ENCODE assay signal across 17 cellular contexts in genomic region chr3:36373084-36373483, GRCh38. TPM values are rescaled to one million over a fixed set of nuclear protein-coding genes. Genes with fewer than 3 reads are reported as not detected.
DNase-seq lines count a peak whose midpoint lies in the region; ATAC-seq, FAIRE-seq and TF ChIP-seq lines count a peak whose summit lies in the region.
"Had no signal": no experiment of that assay in that cellular context is flagged by ENCODE, and none has a peak within 500 bp of the region (broad histone marks: within the 10 kb centered on the region; RNA-seq: fewer than 3 reads in every experiment).

No MANE protein-coding gene starts in this region.

- ATAC-seq in foreskin keratinocyte, result peak; percentile 84
- ATAC-seq: heart left ventricle had no signal

- no peak for TF ChIP-seq POLR2A in thyroid gland (IDR thresholded peaks at IDR 0.05)

- H3K9me3 Mint-ChIP-seq in astrocyte (ENCODE audit: unreplicated experiment), result no peaks in the 10 kb centered on the region
- no peaks in the 10 kb centered on the region for H3K9me3 Mint-ChIP-seq in activated T-cell treated with anti-CD3 and anti-CD28 coated beads, Interleukin-2, amount 50 U/mL, for 24 hours
- H3K9me3 Mint-ChIP-seq: neural crest cell had no signal

- peak; percentile 9 for DNase-seq in HS-5 (ENCODE audit: low read depth)
- DNase-seq in astrocyte (ENCODE audit: low read depth), result peak; percentile 95
- peak; percentile 34 to 74 for DNase-seq in foreskin keratinocyte
- no peak for DNase-seq in thyroid gland
- DNase-seq in NCI-H2227 (lab: John Stamatoyannopoulos, UW; ENCODE audit: unreplicated experiment), result no peak
- DNase-seq in NCI-H2171 (lab: John Stamatoyannopoulos, UW), result no peak
- DNase-seq in activated T-cell treated with anti-CD3 and anti-CD28 coated beads, Interleukin-2, amount 50 U/mL, for 24 hours, result no peak
- DNase-seq in activated T-cell treated with anti-CD3 and anti-CD28 coated beads, Interleukin-2, amount 50 U/mL, for 1 hour, result no peak
- DNase-seq: activated naive CD4-positive, alpha-beta T cell treated with anti-CD3 and anti-CD28 coated beads, Interleukin-2, amount 50 U/mL, for 16 hours; cortex of kidney; heart left ventricle; NCI-H1417; NCI-H524 treated with DMSO at 0.1 percent for 48 hours; SHP77; small intestine; substantia nigra had no signal

- FAIRE-seq in astrocyte (lab: Jason Lieb, UNC), result no peak
- FAIRE-seq: small intestine had no signal

- H3K4me3 ChIP-seq in astrocyte (ENCODE audit: insufficient read depth, low read depth, low read length) (no peak overlapping the region), thyroid gland (replicated peaks in 1 of 3) (no peak overlapping the region)
- H3K4me3 ChIP-seq: heart left ventricle had no signal

- no peak overlapping the region for H2AFZ ChIP-seq in astrocyte (ENCODE audit: low read depth, low read length)

- H3K9ac ChIP-seq in astrocyte (ENCODE audit: low read length), result peak overlapping the region; percentile 32

- TF ChIP-seq CTCF in astrocyte (IDR thresholded peaks at IDR 0.05; ENCODE audit: insufficient read depth, low read depth, low read length), result no peak
- no peak for TF ChIP-seq CTCF in foreskin keratinocyte (conservative IDR thresholded peaks at IDR 0.05)
- TF ChIP-seq CTCF in thyroid gland (IDR thresholded peaks at IDR 0.05), result no peak

- no peaks in the 10 kb centered on the region for H3K27me3 Mint-ChIP-seq in astrocyte (ENCODE audit: low read depth, unreplicated experiment)
- peaks cover 4% of the 10 kb centered on the region for H3K27me3 Mint-ChIP-seq in activated T-cell treated with anti-CD3 and anti-CD28 coated beads, Interleukin-2, amount 50 U/mL, for 24 hours

- H3K27ac ChIP-seq in astrocyte (ENCODE audit: low read depth, low read length) (peak overlapping the region; percentile 83), foreskin keratinocyte (no peak overlapping the region), thyroid gland (peak overlapping the region in 2 of 3 donors; percentile 2 to 23)
- H3K27ac ChIP-seq: heart left ventricle had no signal

- H3K4me1 ChIP-seq in astrocyte (ENCODE audit: insufficient read depth, low read length), result peaks cover 25% of the 10 kb centered on the region
- H3K4me1 ChIP-seq in foreskin keratinocyte, result no peaks in the 10 kb centered on the region
- peaks cover 5 to 20% of the 10 kb centered on the region in 2 donors for H3K4me1 ChIP-seq in thyroid gland
- H3K4me1 ChIP-seq: heart left ventricle had no signal

- H3K36me3 Mint-ChIP-seq in astrocyte (ENCODE audit: low read depth, unreplicated experiment), result no peaks in the 10 kb centered on the region
- H3K36me3 Mint-ChIP-seq in activated T-cell treated with anti-CD3 and anti-CD28 coated beads, Interleukin-2, amount 50 U/mL, for 24 hours (ENCODE audit: low read depth), result no peaks in the 10 kb centered on the region

- no peaks in the 10 kb centered on the region for H3K79me2 ChIP-seq in astrocyte (ENCODE audit: insufficient read depth, low read length)

- peak overlapping the region; percentile 55 for H3K27ac Mint-ChIP-seq in astrocyte (ENCODE audit: unreplicated experiment)
- no peak overlapping the region for H3K27ac Mint-ChIP-seq in activated T-cell treated with anti-CD3 and anti-CD28 coated beads, Interleukin-2, amount 50 U/mL, for 24 hours

- H3K4me3 Mint-ChIP-seq in astrocyte (ENCODE audit: unreplicated experiment), result no peak overlapping the region
- no peak overlapping the region for H3K4me3 Mint-ChIP-seq in activated T-cell treated with anti-CD3 and anti-CD28 coated beads, Interleukin-2, amount 50 U/mL, for 24 hours
- H3K4me3 Mint-ChIP-seq: neural crest cell had no signal

- peak overlapping the region; percentile 70 for H3K4me2 ChIP-seq in astrocyte (ENCODE audit: low read length)

- H4K20me1 ChIP-seq in astrocyte (ENCODE audit: insufficient read depth, low read length), result no peaks in the 10 kb centered on the region

- H3K4me1 Mint-ChIP-seq in astrocyte (ENCODE audit: low read depth, unreplicated experiment), result peaks cover 18% of the 10 kb centered on the region
- H3K4me1 Mint-ChIP-seq in activated T-cell treated with anti-CD3 and anti-CD28 coated beads, Interleukin-2, amount 50 U/mL, for 24 hours (ENCODE audit: low read depth), result no peaks in the 10 kb centered on the region
- H3K4me1 Mint-ChIP-seq: neural crest cell had no signal

- intact Hi-C loops in thyroid gland (cut with DNase I), result no loop called here

- H3K27me3 ChIP-seq in astrocyte (ENCODE audit: insufficient read depth, low read length) (no peaks in the 10 kb centered on the region), foreskin keratinocyte (no peaks in the 10 kb centered on the region), thyroid gland (no peaks in the 10 kb centered on the region)
- H3K27me3 ChIP-seq: heart left ventricle had no signal

- H3K36me3 ChIP-seq in astrocyte (ENCODE audit: insufficient read depth, low read length) (no peaks in the 10 kb centered on the region), thyroid gland (no peaks in the 10 kb centered on the region)
- H3K36me3 ChIP-seq: heart left ventricle had no signal

- no peaks in the 10 kb centered on the region for H3K9me3 ChIP-seq in astrocyte (ENCODE audit: insufficient read depth, low read depth, low read length)
- no peaks in the 10 kb centered on the region for H3K9me3 ChIP-seq in thyroid gland
- H3K9me3 ChIP-seq: heart left ventricle had no signal

RNA-seq across cellular contexts. Expression of gene STAC, which starts 7.2 kb away (rescaled TPM):
- total RNA-seq in astrocyte (7.1 and 9.4 TPM in 2 replicates), foreskin keratinocyte (1.3 and 1.7 TPM in 2 replicates), thyroid gland (1 to 10 TPM in 2 of 4 donors, under 1 TPM in 1, not detected in 1; 0.40 to 4.7 (median 1.3) TPM)
- polyA plus RNA-seq in foreskin keratinocyte, result 0.76 and 1.3 TPM in 2 replicates

Comparison
In these comparisons a context has a peak if more than half of its experiments do, and no peak if none do; other contexts are left out.
1. DNase-seq: peak in HS-5 (single experiment), astrocyte (single experiment) and foreskin keratinocyte (2 of 2); none in thyroid gland (0 of 2), NCI-H2227 (single experiment), NCI-H2171 (single experiment), activated T-cell treated with anti-CD3 and anti-CD28 coated beads, Interleukin-2, amount 50 U/mL, for 24 hours (single experiment) and activated T-cell treated with anti-CD3 and anti-CD28 coated beads, Interleukin-2, amount 50 U/mL, for 1 hour (single experiment).